In genomic region chr16:71671165-71671564, GRCh38 we compare ENCODE assay signal across 20 cellular contexts. TPM values are rescaled to one million over a fixed set of nuclear protein-coding genes. Genes with fewer than 3 reads are reported as not detected.
DNase-seq lines count a peak whose midpoint lies in the region; TF ChIP-seq lines count a peak whose summit lies in the region.
"Had no signal": no experiment of that assay in that cellular context is flagged by ENCODE, and none has a peak within 500 bp of the region (broad histone marks: within the 10 kb centered on the region; RNA-seq: fewer than 3 reads in every experiment).

No MANE protein-coding gene starts in this region.

- no peak overlapping the region for H3K4me3 Mint-ChIP-seq in Caco-2 (ENCODE audit: unreplicated experiment)
- H3K4me3 Mint-ChIP-seq: CD14-positive monocyte; CD4-positive, alpha-beta memory T cell; CD4-positive, CD25-positive, alpha-beta regulatory T cell; CD8-positive, alpha-beta memory T cell had no signal

- H3K9me3 ChIP-seq in Caco-2, result no peaks in the 10 kb centered on the region
- H3K9me3 ChIP-seq in HEK293 (ENCODE audit: control insufficient read depth, insufficient read depth, low read depth, low read length), result no peaks in the 10 kb centered on the region
- H3K9me3 ChIP-seq in hepatocyte (ENCODE audit: low read depth), result no peaks in the 10 kb centered on the region
- H3K9me3 ChIP-seq: BE2C, BLaER1 had no signal

- H3K27ac Mint-ChIP-seq in Caco-2 (ENCODE audit: unreplicated experiment), result peak overlapping the region; percentile 23
- H3K27ac Mint-ChIP-seq: CD4-positive, CD25-positive, alpha-beta regulatory T cell had no signal

- H3K27me3 ChIP-seq in Caco-2 (replicated peaks; ENCODE audit: control insufficient read depth, insufficient read depth, low read length), result no peaks in the 10 kb centered on the region
- H3K27me3 ChIP-seq in hepatocyte, result no peaks in the 10 kb centered on the region
- H3K27me3 ChIP-seq: BE2C, BLaER1 had no signal

- peaks cover 41% of the 10 kb centered on the region for H3K36me3 Mint-ChIP-seq in Caco-2 (ENCODE audit: insufficient read depth, unreplicated experiment)

- intact Hi-C loops in Caco-2 (cut with micrococcal nuclease; ENCODE audit: unreplicated experiment), result no loop called here

- POLR2A ChIA-PET in Caco-2 (lab: Charles Lee), result no interaction called here
- POLR2A ChIA-PET in HEK293 (lab: Yijun Ruan, JAX), result interaction anchor here (0.5 kb wide), 1 partner anchor 24 kb away, joined by 4 read pairs; no protein-coding TSS in a partner anchor

- peak overlapping the region; percentile 50 for H3K4me2 ChIP-seq in hepatocyte
- H3K4me2 ChIP-seq: BLaER1 had no signal

- no peak overlapping the region for H3K27ac ChIP-seq in HEK293 (ENCODE audit: extremely low read depth, low read depth, low read length)
- peak overlapping the region; percentile 80 for H3K27ac ChIP-seq in hepatocyte
- H3K27ac ChIP-seq: BLaER1 had no signal

- H3K4me1 Mint-ChIP-seq in Caco-2 (ENCODE audit: low read depth, unreplicated experiment), result peaks cover 40% of the 10 kb centered on the region
- H3K4me1 Mint-ChIP-seq: CD14-positive monocyte; CD4-positive, alpha-beta memory T cell; CD4-positive, CD25-positive, alpha-beta regulatory T cell; CD8-positive, alpha-beta memory T cell had no signal

- TF ChIP-seq CTCF in Caco-2 (IDR thresholded peaks at IDR 0.05; ENCODE audit: insufficient read depth in 1 of 2, low read depth in 1 of 2, low read length in 1 of 2, severe bottlenecking in 1 of 2, unreplicated experiment in 1 of 2) (no peak), HEK293 (tag by site-specific recombination; IDR thresholded peaks at IDR 0.05) (no peak), hepatocyte (IDR thresholded peaks at IDR 0.05; ENCODE audit: poor library complexity) (no peak)

- no TSS peak for BruUV-seq in Caco-2 (replicated peaks; lab: Mats Ljungman, UMichigan)

- no peaks in the 10 kb centered on the region for H3K27me3 Mint-ChIP-seq in Caco-2 (ENCODE audit: insufficient read depth, unreplicated experiment)
- H3K27me3 Mint-ChIP-seq: CD4-positive, alpha-beta memory T cell; CD4-positive, CD25-positive, alpha-beta regulatory T cell; CD8-positive, alpha-beta memory T cell had no signal

- CTCF ChIA-PET in Caco-2 (lab: Charles Lee), result interaction anchor here (0.6 to 1.2 kb wide), 3 partner anchors 20 to 74 kb away, joined by 3 to 7 read pairs (median 3); partner anchors contain the start of gene MARVELD3
- CTCF ChIA-PET in HEK293 (lab: Yijun Ruan, JAX), result no interaction called here

- no peak overlapping the region for H2AFZ ChIP-seq in hepatocyte

- H3K4me3 ChIP-seq in Caco-2 (ENCODE audit: low read depth, low read length) (no peak overlapping the region), HEK293 (ENCODE audit: low read depth, low read length) (no peak overlapping the region), hepatocyte (no peak overlapping the region)
- H3K4me3 ChIP-seq: BLaER1 had no signal

- H3K79me2 ChIP-seq in hepatocyte, result no peaks in the 10 kb centered on the region

- no peaks in the 10 kb centered on the region for H3K9me2 ChIP-seq in hepatocyte (replicated peaks; ENCODE audit: insufficient read depth)

- DNase-seq in Caco-2 (no peak), hepatocyte (ENCODE audit: low spot score) (no peak), mesenteric fat pad (ENCODE audit: low spot score) (no peak), NCI-H82 treated with DMSO at 0.1 percent for 48 hours (lab: John Stamatoyannopoulos, UW; ENCODE audit: unreplicated experiment) (no peak), cortex of kidney (lab: John Stamatoyannopoulos, UW) (no peak)
- DNase-seq: 8988T; ACHN; BE2C; C1 segment of cervical spinal cord; Calu3; CD4-positive, alpha-beta memory T cell; CD4-positive, CD25-positive, alpha-beta regulatory T cell; CD8-positive, alpha-beta memory T cell; COR-L47; DMS79 treated with DMSO at 0.1 percent for 48 hours; GF-D8 had no signal

- H3K36me3 ChIP-seq in Caco-2 (ENCODE audit: control insufficient read depth, insufficient read depth, low read length) (no peaks in the 10 kb centered on the region), HEK293 (ENCODE audit: control insufficient read depth in 2 of 2, insufficient read depth in 1 of 2, low read length in 2 of 2) (peaks cover 20 to 80% of the 10 kb centered on the region in 2 experiments), hepatocyte (replicated peaks; ENCODE audit: insufficient read depth, low read depth) (peaks cover 5% of the 10 kb centered on the region)

- peaks cover 48% of the 10 kb centered on the region for H3K4me1 ChIP-seq in Caco-2
- no peaks in the 10 kb centered on the region for H3K4me1 ChIP-seq in HEK293 (ENCODE audit: control insufficient read depth, insufficient read depth, low read length)
- peaks cover 32% of the 10 kb centered on the region for H3K4me1 ChIP-seq in hepatocyte (ENCODE audit: insufficient read depth)
- H3K4me1 ChIP-seq: BE2C, BLaER1 had no signal

- no peaks in the 10 kb centered on the region for H3K9me3 Mint-ChIP-seq in Caco-2 (ENCODE audit: unreplicated experiment)
- H3K9me3 Mint-ChIP-seq: CD14-positive monocyte; CD4-positive, alpha-beta memory T cell; CD4-positive, CD25-positive, alpha-beta regulatory T cell; CD8-positive, alpha-beta memory T cell had no signal

- no peaks in the 10 kb centered on the region for H4K20me1 ChIP-seq in hepatocyte (ENCODE audit: insufficient read depth, poor library complexity, severe bottlenecking)
- H4K20me1 ChIP-seq: BLaER1 had no signal

- 94% methylated on average over 3 of the region's 3 CpGs for WGBS in hepatocyte (ENCODE audit: low lambda C conversion rate, missing lambda C conversion rate)

TF ChIP-seq in HEK293, 187 proteins besides CTCF, POLR2A, EP300 and RAD21:
- TF ChIP-seq ZNF549 (tag by site-specific recombination; IDR thresholded peaks at IDR 0.05) (0 out of 2 replicates have a peak, but pooled peaks have one; percentile 27), ZFP3 (tag by site-specific recombination; IDR thresholded peaks at IDR 0.05; ENCODE audit: low read depth) (no peak), MZF1 (tag by site-specific recombination; IDR thresholded peaks at IDR 0.05; ENCODE audit: borderline replicate concordance) (no peak)
- TF ChIP-seq, protein P1, sequence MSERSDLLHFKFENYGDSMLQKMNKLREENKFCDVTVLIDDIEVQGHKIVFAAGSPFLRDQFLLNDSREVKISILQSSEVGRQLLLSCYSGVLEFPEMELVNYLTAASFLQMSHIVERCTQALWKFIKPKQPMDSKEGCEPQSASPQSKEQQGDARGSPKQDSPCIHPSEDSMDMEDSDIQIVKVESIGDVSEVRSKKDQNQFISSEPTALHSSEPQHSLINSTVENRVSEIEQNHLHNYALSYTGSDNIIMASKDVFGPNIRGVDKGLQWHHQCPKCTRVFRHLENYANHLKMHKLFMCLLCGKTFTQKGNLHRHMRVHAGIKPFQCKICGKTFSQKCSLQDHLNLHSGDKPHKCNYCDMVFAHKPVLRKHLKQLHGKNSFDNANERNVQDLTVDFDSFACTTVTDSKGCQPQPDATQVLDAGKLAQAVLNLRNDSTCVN (tag by site-specific recombination; optimal IDR thresholded peaks at IDR 0.05), result no peak

RNA-seq across cellular contexts. Expression of gene MARVELD3, which starts 45.2 kb away (rescaled TPM):
- total RNA-seq in Caco-2 (2022), result 50.6 and 51.7 TPM in 2 replicates
- 35.5 and 37.7 TPM in 2 replicates for total RNA-seq in hepatocyte
- polyA plus RNA-seq in hepatocyte, result 42.5 and 52.7 TPM in 2 replicates
- total RNA-seq in mesenteric fat pad, result not detected
- total RNA-seq: CD4-positive, alpha-beta memory T cell; CD4-positive, CD25-positive, alpha-beta regulatory T cell; CD8-positive, alpha-beta memory T cell had no signal
- polyA plus RNA-seq: AG04450; CD4-positive, alpha-beta memory T cell; CD4-positive, CD25-positive, alpha-beta regulatory T cell; CD8-positive, alpha-beta memory T cell had no signal

RNA-seq across cellular contexts. Expression of gene PHLPP2, which starts 53.3 kb away (rescaled TPM):
- total RNA-seq in Caco-2 (2022) (18.8 and 20.6 TPM in 2 replicates), hepatocyte (15.0 and 17.5 TPM in 2 replicates), mesenteric fat pad (16.5 TPM)
- 4.5 and 7.4 TPM in 2 replicates for polyA plus RNA-seq in hepatocyte

Comparison
In these comparisons a context has a peak if more than half of its experiments do, and no peak if none do; other contexts are left out.
1. RNA of gene MARVELD3, which starts 45.2 kb away (total RNA-seq): 50.6 to 51.7 TPM in Caco-2 and 35.5 to 37.7 TPM in hepatocyte; not detected in mesenteric fat pad (single experiment); every median in the first group is over 10 times any median in the second.